ENCODE assay signal across 20 cellular contexts in the genomic region with DNA sequence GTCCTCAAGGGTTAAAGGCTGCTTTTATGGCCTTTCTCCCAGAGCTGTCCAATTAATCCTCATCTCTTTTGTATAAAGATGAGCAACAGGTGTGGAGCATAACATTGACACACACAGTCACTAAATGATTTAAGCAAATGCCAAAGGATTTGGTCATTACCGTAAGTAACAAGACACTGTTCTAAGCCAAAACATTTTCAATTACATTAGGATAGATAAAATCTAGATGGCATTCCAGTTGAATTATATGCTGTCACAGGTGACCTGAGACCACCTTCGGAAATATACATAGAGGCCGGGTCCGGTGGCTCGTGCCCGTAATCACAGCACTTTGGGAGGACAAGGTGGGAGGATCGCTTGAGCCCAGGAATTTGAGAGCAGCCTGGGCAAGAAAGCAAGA.
DNase-seq lines count a peak whose midpoint lies in the region; ATAC-seq and TF ChIP-seq lines count a peak whose summit lies in the region.
"Had no signal": no experiment of that assay in that cellular context is flagged by ENCODE, and none has a peak within 500 bp of the region (broad histone marks: within the 10 kb centered on the region; RNA-seq: fewer than 3 reads in every experiment).

No MANE protein-coding gene starts in this region.

- H3K27ac ChIP-seq in HEK293 (ENCODE audit: extremely low read depth, low read depth, low read length): no peak overlapping the region
- peak overlapping the region in 3 of 4 donors; percentile 43 to 73 (median 64) for H3K27ac ChIP-seq in gastroesophageal sphincter
- H3K27ac ChIP-seq in rectal smooth muscle tissue (ENCODE audit: low read depth, low read length): peak overlapping the region; percentile 56
- no peak overlapping the region for H3K27ac ChIP-seq in heart left ventricle
- H3K27ac ChIP-seq: HL-60, KMS-11 had no signal

- H3K36me3 ChIP-seq in HEK293 (ENCODE audit: control insufficient read depth in 2 of 2, insufficient read depth in 1 of 2, low read length in 2 of 2): no peaks in the 10 kb centered on the region
- H3K36me3 ChIP-seq in gastroesophageal sphincter: no peaks in the 10 kb centered on the region
- H3K36me3 ChIP-seq in rectal smooth muscle tissue (ENCODE audit: control insufficient read depth, insufficient read depth, low read length): no peaks in the 10 kb centered on the region
- H3K36me3 ChIP-seq in heart left ventricle: no peaks in the 10 kb centered on the region

- no peak for ATAC-seq in SK-N-SH treated with all-trans-retinoic acid at 6 μM for 48 hours
- ATAC-seq in gastroesophageal sphincter: no peak
- no peak for ATAC-seq in heart left ventricle
- ATAC-seq: GM23338 had no signal

- H3K4me1 ChIP-seq in HEK293 (ENCODE audit: control insufficient read depth, insufficient read depth, low read length): no peaks in the 10 kb centered on the region
- H3K4me1 ChIP-seq in gastroesophageal sphincter: peaks cover 7 to 42% (median 7%) of the 10 kb centered on the region in 3 donors
- peaks cover 18% of the 10 kb centered on the region for H3K4me1 ChIP-seq in rectal smooth muscle tissue (ENCODE audit: control insufficient read depth, insufficient read depth, low read length)
- H3K4me1 ChIP-seq in heart left ventricle: peaks cover 0 to 24% (median 2%) of the 10 kb centered on the region in 12 donors

- H3K9me3 ChIP-seq in HEK293 (ENCODE audit: control insufficient read depth, insufficient read depth, low read depth, low read length): no peaks in the 10 kb centered on the region
- H3K9me3 ChIP-seq in gastroesophageal sphincter: no peaks in the 10 kb centered on the region
- no peaks in the 10 kb centered on the region for H3K9me3 ChIP-seq in heart left ventricle

- CTCF ChIA-PET in HEK293 (lab: Yijun Ruan, JAX): no interaction called here

- TF ChIP-seq POLR2A in gastroesophageal sphincter (IDR thresholded peaks at IDR 0.05): no peak
- no peak for TF ChIP-seq POLR2A in heart left ventricle (IDR thresholded peaks at IDR 0.05)

- WGBS in gastroesophageal sphincter (ENCODE audit: low coverage in 1 of 2), 2 donors: 50 to 87% methylated on average over 2 to 7 of the region's 7 CpGs
- WGBS in heart left ventricle, 4 donors: 94 to 97% (median 95%) methylated on average over 7 of the region's 7 CpGs

- intact Hi-C loops in heart left ventricle (cut with DNase I): no loop called here

- TF ChIP-seq EP300 in gastroesophageal sphincter (IDR thresholded peaks at IDR 0.05): no peak

- no peak overlapping the region for H3K4me3 ChIP-seq in HEK293 (ENCODE audit: low read depth, low read length)
- no peak overlapping the region for H3K4me3 ChIP-seq in gastroesophageal sphincter
- H3K4me3 ChIP-seq in rectal smooth muscle tissue (ENCODE audit: low read length): no peak overlapping the region
- no peak overlapping the region for H3K4me3 ChIP-seq in heart left ventricle
- H3K4me3 ChIP-seq: GM23338 had no signal

- POLR2A ChIA-PET in HEK293 (lab: Yijun Ruan, JAX): no interaction called here

- no peak for DNase-seq in heart left ventricle
- DNase-seq in medulla oblongata (ENCODE audit: extremely low spot score): no peak
- DNase-seq in NCI-H526 treated with DMSO at 0.1 percent for 48 hours (lab: John Stamatoyannopoulos, UW): no peak
- DNase-seq: Calu3, DMS79 treated with DMSO at 0.1 percent for 48 hours, GF-D8, H9, NCI-H1048, NCI-H1417, NCI-H1694, NCI-H2029 treated with DMSO at 0.1 percent for 48 hours, NCI-H446 treated with DMSO at 0.1 percent for 48 hours, NCI-H526 had no signal

- no peak overlapping the region for H3K9ac ChIP-seq in rectal smooth muscle tissue (ENCODE audit: low read length)
- H3K9ac ChIP-seq: KMS-11 had no signal

- no peaks in the 10 kb centered on the region for H3K27me3 ChIP-seq in gastroesophageal sphincter
- no peaks in the 10 kb centered on the region for H3K27me3 ChIP-seq in rectal smooth muscle tissue (ENCODE audit: control insufficient read depth, insufficient read depth, low read length)
- no peaks in the 10 kb centered on the region for H3K27me3 ChIP-seq in heart left ventricle

- TF ChIP-seq CTCF in HEK293 (tag by site-specific recombination; IDR thresholded peaks at IDR 0.05): no peak
- no peak for TF ChIP-seq CTCF in gastroesophageal sphincter (IDR thresholded peaks at IDR 0.05)
- TF ChIP-seq CTCF in heart left ventricle (IDR thresholded peaks at IDR 0.05): no peak

TF ChIP-seq in HEK293, 187 proteins besides CTCF, POLR2A, EP300 and RAD21:
- TF ChIP-seq ZSCAN30 (tag by site-specific recombination; IDR thresholded peaks at IDR 0.05): no peak
- 0 out of 2 replicates have a peak, but pooled peaks have one; percentile 21 for TF ChIP-seq SCRT2 (tag by site-specific recombination; IDR thresholded peaks at IDR 0.05)
- TF ChIP-seq, protein P1, sequence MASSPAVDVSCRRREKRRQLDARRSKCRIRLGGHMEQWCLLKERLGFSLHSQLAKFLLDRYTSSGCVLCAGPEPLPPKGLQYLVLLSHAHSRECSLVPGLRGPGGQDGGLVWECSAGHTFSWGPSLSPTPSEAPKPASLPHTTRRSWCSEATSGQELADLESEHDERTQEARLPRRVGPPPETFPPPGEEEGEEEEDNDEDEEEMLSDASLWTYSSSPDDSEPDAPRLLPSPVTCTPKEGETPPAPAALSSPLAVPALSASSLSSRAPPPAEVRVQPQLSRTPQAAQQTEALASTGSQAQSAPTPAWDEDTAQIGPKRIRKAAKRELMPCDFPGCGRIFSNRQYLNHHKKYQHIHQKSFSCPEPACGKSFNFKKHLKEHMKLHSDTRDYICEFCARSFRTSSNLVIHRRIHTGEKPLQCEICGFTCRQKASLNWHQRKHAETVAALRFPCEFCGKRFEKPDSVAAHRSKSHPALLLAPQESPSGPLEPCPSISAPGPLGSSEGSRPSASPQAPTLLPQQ (tag by site-specific recombination; IDR thresholded peaks at IDR 0.05): no peak
- TF ChIP-seq ZNF558 (tag by site-specific recombination; IDR thresholded peaks at IDR 0.05): no peak

TF ChIP-seq in SK-N-SH treated with all-trans-retinoic acid at 6 μM for 48 hours, 23 proteins besides CTCF, POLR2A, EP300 and RAD21:
- TF ChIP-seq ISL1 (CRISPR knock-in tag; IDR thresholded peaks at IDR 0.05): peak; percentile 51
- no peak for TF ChIP-seq ZFP30 (CRISPR knock-in tag; IDR thresholded peaks at IDR 0.05)

Comparison
In these comparisons a context has a peak if more than half of its experiments do, and no peak if none do; other contexts are left out.
1. H3K27ac ChIP-seq: peak in gastroesophageal sphincter (3 of 4) and rectal smooth muscle tissue (single experiment); none in HEK293 (single experiment) and heart left ventricle (0 of 12).